2 cellular contexts compared by ENCODE assay signal in the genomic region with DNA sequence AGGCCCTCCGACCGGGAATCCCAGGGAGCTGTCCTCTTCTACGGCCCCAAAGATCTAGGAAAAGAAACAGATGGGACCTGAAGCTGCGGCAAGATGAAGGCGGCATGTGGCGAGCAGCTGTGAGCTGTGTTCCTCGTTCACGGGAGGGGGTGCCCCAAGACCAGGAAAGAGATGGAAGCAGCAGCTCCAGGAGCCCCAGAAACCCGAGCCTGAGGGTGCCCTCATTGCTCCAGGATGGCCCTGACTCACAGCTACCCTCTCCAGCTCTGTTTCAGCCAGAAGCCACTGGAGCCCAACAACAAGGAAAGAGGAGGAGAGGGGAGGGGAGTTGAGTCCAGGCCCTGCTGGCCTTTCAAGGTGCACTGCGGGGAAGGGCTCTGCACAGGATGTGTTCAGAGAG.
TF ChIP-seq lines count a peak whose summit lies in the region.

No MANE protein-coding gene starts in this region.

TF ChIP-seq in SK-N-SH, 30 proteins besides CTCF, POLR2A, EP300 and RAD21 (continued from another document):
- TF ChIP-seq GATA2 (CRISPR knock-in tag; IDR thresholded peaks at IDR 0.05): no peak
- no peak for TF ChIP-seq CHD2 (IDR thresholded peaks at IDR 0.05; ENCODE audit: low read length, partially characterized antibody)
- TF ChIP-seq, protein P1, sequence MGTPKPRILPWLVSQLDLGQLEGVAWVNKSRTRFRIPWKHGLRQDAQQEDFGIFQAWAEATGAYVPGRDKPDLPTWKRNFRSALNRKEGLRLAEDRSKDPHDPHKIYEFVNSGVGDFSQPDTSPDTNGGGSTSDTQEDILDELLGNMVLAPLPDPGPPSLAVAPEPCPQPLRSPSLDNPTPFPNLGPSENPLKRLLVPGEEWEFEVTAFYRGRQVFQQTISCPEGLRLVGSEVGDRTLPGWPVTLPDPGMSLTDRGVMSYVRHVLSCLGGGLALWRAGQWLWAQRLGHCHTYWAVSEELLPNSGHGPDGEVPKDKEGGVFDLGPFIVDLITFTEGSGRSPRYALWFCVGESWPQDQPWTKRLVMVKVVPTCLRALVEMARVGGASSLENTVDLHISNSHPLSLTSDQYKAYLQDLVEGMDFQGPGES (IDR thresholded peaks at IDR 0.05; ENCODE audit: low read depth, low read length): no peak
- TF ChIP-seq TEAD4 (IDR thresholded peaks at IDR 0.05; ENCODE audit: borderline replicate concordance, insufficient read depth): no peak
- TF ChIP-seq MEF2A (IDR thresholded peaks at IDR 0.05; ENCODE audit: borderline replicate concordance, low read depth): no peak

TF ChIP-seq in SK-N-SH treated with all-trans-retinoic acid at 6 μM for 48 hours, 23 proteins besides CTCF, POLR2A, EP300 and RAD21 (continued from another document):
- TF ChIP-seq, protein P2, sequence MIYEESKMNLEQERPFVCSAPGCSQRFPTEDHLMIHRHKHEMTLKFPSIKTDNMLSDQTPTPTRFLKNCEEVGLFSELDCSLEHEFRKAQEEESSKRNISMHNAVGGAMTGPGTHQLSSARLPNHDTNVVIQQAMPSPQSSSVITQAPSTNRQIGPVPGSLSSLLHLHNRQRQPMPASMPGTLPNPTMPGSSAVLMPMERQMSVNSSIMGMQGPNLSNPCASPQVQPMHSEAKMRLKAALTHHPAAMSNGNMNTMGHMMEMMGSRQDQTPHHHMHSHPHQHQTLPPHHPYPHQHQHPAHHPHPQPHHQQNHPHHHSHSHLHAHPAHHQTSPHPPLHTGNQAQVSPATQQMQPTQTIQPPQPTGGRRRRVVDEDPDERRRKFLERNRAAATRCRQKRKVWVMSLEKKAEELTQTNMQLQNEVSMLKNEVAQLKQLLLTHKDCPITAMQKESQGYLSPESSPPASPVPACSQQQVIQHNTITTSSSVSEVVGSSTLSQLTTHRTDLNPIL (CRISPR knock-in tag; IDR thresholded peaks at IDR 0.05; ENCODE audit: low read depth): no peak
- no peak for TF ChIP-seq ZNF8 (CRISPR knock-in tag; IDR thresholded peaks at IDR 0.05)
- no peak for TF ChIP-seq GLIS3 (CRISPR knock-in tag; IDR thresholded peaks at IDR 0.05)
- TF ChIP-seq RARB (CRISPR knock-in tag; IDR thresholded peaks at IDR 0.05): no peak
